Comparison of ENCODE assay signal across 9 cellular contexts in the genomic region with DNA sequence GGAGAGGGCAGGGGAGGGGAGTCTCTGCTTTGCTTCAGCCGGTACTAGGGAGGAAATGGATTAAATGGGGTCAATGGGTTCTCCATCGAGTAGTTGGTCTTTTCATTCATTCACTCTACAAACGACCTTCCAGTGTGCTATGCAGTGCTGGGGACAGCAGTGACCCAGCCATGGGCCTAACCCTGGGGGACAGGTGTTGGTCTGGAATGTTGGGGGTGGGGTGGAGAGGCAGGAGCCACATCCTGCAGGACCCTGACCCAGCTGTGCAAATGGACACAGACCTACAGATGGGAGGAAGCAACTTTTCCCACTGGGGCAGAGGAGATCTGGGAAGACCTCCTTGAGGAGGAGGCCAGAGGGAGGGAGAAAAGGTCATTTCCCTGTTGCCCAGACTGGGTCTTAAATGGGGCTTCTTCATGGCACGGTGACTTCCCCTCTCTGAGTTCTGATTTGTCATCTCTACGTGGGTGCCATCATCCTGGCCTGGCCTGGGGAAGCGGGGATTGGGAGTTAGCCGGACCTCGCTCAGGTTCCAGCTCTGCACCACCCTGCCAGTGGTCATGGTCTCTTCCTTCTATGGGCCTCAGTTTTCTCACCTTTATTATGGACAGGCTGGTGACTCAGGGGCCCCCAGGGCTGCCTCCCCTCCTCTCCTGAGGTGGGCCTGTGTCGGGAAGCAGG. TPM values are rescaled to one million over a fixed set of nuclear protein-coding genes. Genes with fewer than 3 reads are reported as not detected.
A peak's percentile ranks its signal among the peaks of the same experiment; 100 is the strongest.
DNase-seq lines count a peak whose midpoint lies in the region; ATAC-seq, FAIRE-seq and TF ChIP-seq lines count a peak whose summit lies in the region.
"Had no signal": no experiment of that assay in that cellular context is flagged by ENCODE, and none has a peak within 500 bp of the region (broad histone marks: within the 10 kb centered on the region; RNA-seq: fewer than 3 reads in every experiment).

No MANE protein-coding gene starts in this region.

- no peaks in the 10 kb centered on the region for H3K9me3 ChIP-seq in OCI-LY7 (ENCODE audit: low read length)

- peaks cover 48% of the 10 kb centered on the region for H3K4me1 ChIP-seq in OCI-LY7 (ENCODE audit: insufficient read depth, low read length, poor library complexity, severe bottlenecking)

- H3K27ac Mint-ChIP-seq in stimulated activated effector memory CD8-positive, alpha-beta T cell treated with anti-CD3 and anti-CD28 coated beads, Interleukin-12 subunit alpha, Interleukin-12 subunit beta, amount 100 ng/mL, for 72 hours = peak overlapping the region; percentile 98

- intact Hi-C loops in OCI-LY7 (cut with micrococcal nuclease; ENCODE audit: unreplicated experiment) (loop anchor here (1.0 kb wide), 1 partner anchor 17 kb away; no protein-coding TSS in a partner anchor), Right ventricle myocardium superior (cut with DNase I) (no loop called here)

- H3K9me3 Mint-ChIP-seq in stimulated activated effector memory CD8-positive, alpha-beta T cell treated with anti-CD3 and anti-CD28 coated beads, Interleukin-12 subunit alpha, Interleukin-12 subunit beta, amount 100 ng/mL, for 72 hours = no peaks in the 10 kb centered on the region

- peaks cover 73% of the 10 kb centered on the region for H3K36me3 Mint-ChIP-seq in stimulated activated effector memory CD8-positive, alpha-beta T cell treated with anti-CD3 and anti-CD28 coated beads, Interleukin-12 subunit alpha, Interleukin-12 subunit beta, amount 100 ng/mL, for 72 hours

- no peaks in the 10 kb centered on the region for H4K20me1 ChIP-seq in OCI-LY7 (ENCODE audit: insufficient read depth, low read length)

- BruUV-seq in OCI-LY7 (replicated peaks; lab: Mats Ljungman, UMichigan) = no TSS peak

- H3K4me2 ChIP-seq in OCI-LY7 (ENCODE audit: low read length) = peak overlapping the region; percentile 91

- no peak overlapping the region for H2AFZ ChIP-seq in OCI-LY7 (ENCODE audit: low read length)

- FAIRE-seq in GM18507 (lab: Jason Lieb, UNC) = peak; percentile 62

- peaks cover 3% of the 10 kb centered on the region; the same call in 1 of the 2 replicates for H3K36me3 ChIP-seq in OCI-LY7 (ENCODE audit: insufficient read depth, low read length)

- peaks cover 93% of the 10 kb centered on the region for H3K4me1 Mint-ChIP-seq in stimulated activated effector memory CD8-positive, alpha-beta T cell treated with anti-CD3 and anti-CD28 coated beads, Interleukin-12 subunit alpha, Interleukin-12 subunit beta, amount 100 ng/mL, for 72 hours

- H3K27ac ChIP-seq in OCI-LY7 (ENCODE audit: low read depth, low read length, poor library complexity, severe bottlenecking) = peak overlapping the region; percentile 89

- H3K4me3 ChIP-seq in OCI-LY7 (ENCODE audit: low read depth, low read length, poor library complexity, severe bottlenecking) = peak overlapping the region; percentile 80

- CTCF ChIA-PET in OCI-LY7 (lab: Charles Lee; ENCODE audit: unreplicated experiment) = interaction anchor here (1.0 kb wide), 1 partner anchor 22 kb away, joined by 4 read pairs; no protein-coding TSS in a partner anchor

- no peak for TF ChIP-seq CTCF in OCI-LY7 (conservative IDR thresholded peaks at IDR 0.05; ENCODE audit: low read length)
- no peak for TF ChIP-seq CTCF in GM20000 (IDR thresholded peaks at IDR 0.05; ENCODE audit: extremely low read depth, missing control alignments)

- no peak for DNase-seq in GM18507 (ENCODE audit: extremely low spot score, insufficient read length, low read depth)
- DNase-seq in OCI-LY7 (ENCODE audit: low spot score) = no peak
- DNase-seq in Right ventricle myocardium superior = no peak
- no peak for DNase-seq in stimulated activated effector memory CD8-positive, alpha-beta T cell treated with anti-CD3 and anti-CD28 coated beads, Interleukin-12 subunit alpha, Interleukin-12 subunit beta, amount 100 ng/mL, for 72 hours (ENCODE audit: low spot score in 2 of 2)
- DNase-seq in NCI-H446 (lab: John Stamatoyannopoulos, UW) = no peak
- DNase-seq in GM20000 (ENCODE audit: low spot score) = no peak
- DNase-seq in OCI-M2 (lab: John Stamatoyannopoulos, UW; ENCODE audit: unreplicated experiment) = no peak
- DNase-seq: NCI-H2081, SW 1271 had no signal

- peak overlapping the region; percentile 94 for H3K4me3 Mint-ChIP-seq in stimulated activated effector memory CD8-positive, alpha-beta T cell treated with anti-CD3 and anti-CD28 coated beads, Interleukin-12 subunit alpha, Interleukin-12 subunit beta, amount 100 ng/mL, for 72 hours

- ATAC-seq in Right ventricle myocardium superior (ENCODE audit: poor library complexity) = peak; percentile 25
- ATAC-seq in stimulated activated effector memory CD8-positive, alpha-beta T cell treated with anti-CD3 and anti-CD28 coated beads, Interleukin-12 subunit alpha, Interleukin-12 subunit beta, amount 100 ng/mL, for 72 hours = peak; percentile 3

- H3K79me2 ChIP-seq in OCI-LY7 (ENCODE audit: insufficient read depth, low read depth, low read length) = peaks cover 10% of the 10 kb centered on the region; the same call in 1 of the 2 replicates

- no peaks in the 10 kb centered on the region for H3K9me2 ChIP-seq in OCI-LY7 (ENCODE audit: insufficient read depth, low read length)

- POLR2A ChIA-PET in OCI-LY7 (lab: Charles Lee) = interaction anchor here (0.6 to 1.6 kb wide), 6 partner anchors 18 to 206 kb away, joined by 3 to 7 read pairs (median 6); no protein-coding TSS in a partner anchor

RNA-seq across cellular contexts. Expression of gene CYTH4, which starts 2.0 kb away (rescaled TPM):
- 20.6 and 35.0 TPM in 2 replicates for total RNA-seq in OCI-LY7 (2014; rRNA removed; shearing (Covaris generic))
- 24.8 and 28.1 TPM in 2 replicates for total RNA-seq in OCI-LY7 (2022)
- total RNA-seq in Right ventricle myocardium superior = 7.0 TPM

RNA-seq across cellular contexts. Expression of gene RAC2, which starts 40.2 kb away (rescaled TPM):
- total RNA-seq in OCI-LY7 (2014; rRNA removed; shearing (Covaris generic)) = 91.5 and 142 TPM in 2 replicates
- 321 and 331 TPM in 2 replicates for total RNA-seq in OCI-LY7 (2022)
- total RNA-seq in Right ventricle myocardium superior = 4.1 TPM

Comparison
In these comparisons a context has a peak if more than half of its experiments do, and no peak if none do; other contexts are left out.
1. RNA of gene RAC2, which starts 40.2 kb away (total RNA-seq): 91.5 to 331 TPM in OCI-LY7; 4.1 TPM in Right ventricle myocardium superior (single experiment); every median in the first group is over 10 times any median in the second.